1 cellular context compared by ENCODE assay signal in the genomic region with DNA sequence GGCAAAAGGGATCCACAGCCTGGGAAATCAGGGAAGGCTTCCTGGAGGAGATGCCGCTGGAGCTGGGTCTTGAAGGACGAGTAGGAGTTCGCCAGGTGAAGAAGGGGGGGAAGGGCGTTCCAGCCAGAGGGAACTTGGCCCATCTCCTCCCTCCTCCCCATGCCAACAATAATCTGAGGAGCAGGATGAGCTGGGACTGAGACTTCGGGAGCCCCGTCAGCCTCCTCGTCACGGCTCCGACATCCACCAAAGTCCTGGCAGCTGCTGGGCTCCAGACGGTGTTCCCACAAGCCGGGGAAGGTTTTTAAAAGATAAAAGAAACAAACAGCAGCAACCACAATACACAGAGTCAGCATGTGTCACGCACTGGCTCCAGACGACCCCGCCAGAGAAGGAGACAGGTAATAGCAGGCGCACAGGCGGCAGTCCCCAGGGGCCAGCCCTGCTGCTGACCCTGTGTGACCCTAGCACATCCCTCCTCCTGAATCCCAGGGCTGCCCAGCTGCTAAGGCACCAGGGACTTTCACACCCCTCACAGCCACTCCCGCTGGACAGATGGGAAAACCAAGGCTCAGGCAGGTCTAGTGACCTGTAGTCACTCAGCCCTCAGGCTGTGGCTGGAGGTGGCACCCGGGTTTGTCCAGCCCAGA.
A peak's percentile ranks its signal among the peaks of the same experiment; 100 is the strongest.
TF ChIP-seq lines count a peak whose summit lies in the region.

No MANE protein-coding gene starts in this region.

TF ChIP-seq in K562, 482 proteins besides CTCF, POLR2A, EP300 and RAD21:
- TF ChIP-seq, protein P1, sequence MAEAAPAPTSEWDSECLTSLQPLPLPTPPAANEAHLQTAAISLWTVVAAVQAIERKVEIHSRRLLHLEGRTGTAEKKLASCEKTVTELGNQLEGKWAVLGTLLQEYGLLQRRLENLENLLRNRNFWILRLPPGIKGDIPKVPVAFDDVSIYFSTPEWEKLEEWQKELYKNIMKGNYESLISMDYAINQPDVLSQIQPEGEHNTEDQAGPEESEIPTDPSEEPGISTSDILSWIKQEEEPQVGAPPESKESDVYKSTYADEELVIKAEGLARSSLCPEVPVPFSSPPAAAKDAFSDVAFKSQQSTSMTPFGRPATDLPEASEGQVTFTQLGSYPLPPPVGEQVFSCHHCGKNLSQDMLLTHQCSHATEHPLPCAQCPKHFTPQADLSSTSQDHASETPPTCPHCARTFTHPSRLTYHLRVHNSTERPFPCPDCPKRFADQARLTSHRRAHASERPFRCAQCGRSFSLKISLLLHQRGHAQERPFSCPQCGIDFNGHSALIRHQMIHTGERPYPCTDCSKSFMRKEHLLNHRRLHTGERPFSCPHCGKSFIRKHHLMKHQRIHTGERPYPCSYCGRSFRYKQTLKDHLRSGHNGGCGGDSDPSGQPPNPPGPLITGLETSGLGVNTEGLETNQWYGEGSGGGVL (CRISPR knock-in tag; IDR thresholded peaks at IDR 0.05), result no peak
- TF ChIP-seq ZFP36 (IDR thresholded peaks at IDR 0.05; ENCODE audit: low read depth, low read length, partially characterized antibody) (peak; percentile 95), RAD51 (IDR thresholded peaks at IDR 0.05; ENCODE audit: borderline replicate concordance, low read depth) (no peak), FOXM1 (IDR thresholded peaks at IDR 0.05; ENCODE audit: low read depth) (no peak), FOXM1 (CRISPR knock-in tag; IDR thresholded peaks at IDR 0.05; ENCODE audit: low read depth) (no peak), POLR3G (IDR thresholded peaks at IDR 0.05; ENCODE audit: extremely low read depth, insufficient read length, insufficient replicate concordance) (no peak)
